In genomic region chr7:5045558-5046396, GRCh38 we compare ENCODE assay signal across 8 cellular contexts. TPM values are rescaled to one million over a fixed set of nuclear protein-coding genes. Genes with fewer than 3 reads are reported as not detected.
DNase-seq lines count a peak whose midpoint lies in the region; ATAC-seq and TF ChIP-seq lines count a peak whose summit lies in the region.

TSS of gene RBAK (plus strand) at chr7:5045860. CDS start at chr7:5048077, 2,217 bp downstream.

- DNase-seq in Ammon's horn (ENCODE audit: low spot score) (peak; percentile 95), NCI-H510A (lab: John Stamatoyannopoulos, UW) (peak; percentile 86), cerebellum (ENCODE audit: low spot score) (peak; percentile 80), kidney epithelial cell (ENCODE audit: low read depth) (peak; percentile 87)
- peak; percentile 80 for DNase-seq in activated CD4-positive, alpha-beta T cell treated with anti-CD3 and anti-CD28 coated beads for 1 hour
- peak; percentile 93 for DNase-seq in stimulated activated CD4-positive, alpha-beta T cell treated with anti-CD3 and anti-CD28 coated beads, Interleukin-15, amount 100 ng/mL, for 24 hours

- no peaks in the 10 kb centered on the region for H3K27me3 ChIP-seq in kidney epithelial cell (ENCODE audit: control insufficient read depth, insufficient read depth, low read length)

- TF ChIP-seq CTCF in kidney epithelial cell (IDR thresholded peaks at IDR 0.05; ENCODE audit: insufficient read depth, low read length, poor library complexity, severe bottlenecking) = no peak

- peak; percentile 98 for ATAC-seq in HG03378 (IDR thresholded peaks at IDR 0.05; ENCODE audit: unreplicated experiment)

- H3K36me3 ChIP-seq in kidney epithelial cell (ENCODE audit: control insufficient read depth, insufficient read depth, low read length) = no peaks in the 10 kb centered on the region

- TF ChIP-seq POLR2A in GM19099 (IDR thresholded peaks at IDR 0.05; ENCODE audit: extremely low read depth, insufficient read length, low read depth) = peak; percentile 87

- H3K4me3 ChIP-seq in kidney epithelial cell (ENCODE audit: low read depth, low read length) = peak within 1 kb of the TSS; percentile 68

RNA-seq across cellular contexts. Expression of gene RBAK, which starts in this region (rescaled TPM):
- total RNA-seq in cerebellum (17.4 TPM), kidney epithelial cell (7.0 and 11.0 TPM in 2 replicates)

Comparison
In these comparisons a context has a peak if more than half of its experiments do, and no peak if none do; other contexts are left out.
1. Peak in every context shown above with its lines: DNase-seq, ATAC-seq and H3K4me3 ChIP-seq.